In the genomic region with DNA sequence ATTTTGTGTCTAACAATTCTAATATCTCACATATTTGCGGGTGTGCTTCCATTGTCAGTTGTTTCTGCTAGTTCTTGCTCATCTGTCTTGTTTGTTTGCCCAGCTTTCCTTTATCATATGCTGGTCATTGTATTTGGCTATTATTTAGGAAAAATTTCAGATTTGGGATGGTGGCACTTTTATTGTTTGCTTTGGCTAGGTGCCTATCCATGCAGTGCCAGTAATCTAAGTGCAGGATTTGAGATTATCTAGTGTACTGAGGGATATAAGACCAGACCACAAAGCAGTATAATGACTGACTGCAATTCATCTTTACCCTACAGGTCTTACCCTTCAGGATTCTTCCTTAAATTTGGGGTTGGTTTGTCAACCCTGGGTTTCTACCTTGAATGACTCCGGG, we compare ENCODE assay signal across 31 cellular contexts.
"Had no signal": no experiment of that assay in that cellular context is flagged by ENCODE, and none has a peak within 500 bp of the region (broad histone marks: within the 10 kb centered on the region; RNA-seq: fewer than 3 reads in every experiment).

No MANE protein-coding gene starts in this region.

- H3K4me1 ChIP-seq: breast epithelium had no signal

- H3K9me3 ChIP-seq: adrenal gland, body of pancreas had no signal

- H3K4me3 ChIP-seq: adrenal gland, body of pancreas, breast epithelium had no signal

- H3K27me3 ChIP-seq: adrenal gland, body of pancreas, brain microvascular endothelial cell, breast epithelium had no signal

- DNase-seq: activated B cell treated with CpG ODN at 0.5 μM for 24 hours; activated CD4-positive, alpha-beta memory T cell treated with anti-CD3 and anti-CD28 coated beads for 36 hours; activated CD4-positive, alpha-beta T cell treated with anti-CD3 and anti-CD28 coated beads for 4 hours; activated CD4-positive, alpha-beta T cell treated with anti-CD3 and anti-CD28 coated beads, Interleukin-2, amount 10 ng/mL, durations not matched to agents 24 days and 14 days; activated CD4-positive, alpha-beta T cell treated with anti-CD3 and anti-CD28 coated beads, Interleukin-2, amount 50 U/mL, for 1 hour; activated CD4-positive, alpha-beta T cell treated with anti-CD3 and anti-CD28 coated beads, Interleukin-2, amount 50 U/mL, for 4 hours; activated CD4-positive, CD25-positive, alpha-beta regulatory T cell treated with anti-CD3 and anti-CD28 coated beads, Interleukin-2, amount 50 U/mL, for 72 hours; activated CD8-positive, alpha-beta memory T cell treated with anti-CD3 and anti-CD28 coated beads, Interleukin-2, amount 50 U/mL, for 4 hours; activated CD8-positive, alpha-beta T cell treated with anti-CD3 and anti-CD28 coated beads for 36 hours; activated effector memory CD4-positive, alpha-beta T cell treated with anti-CD3 and anti-CD28 coated beads, Interleukin-2, amount 50 U/mL, for 16 hours; activated gamma-delta T cell treated with Interleukin-2 at 50 U/mL for 16 hours; activated naive CD4-positive, alpha-beta T cell; activated naive CD4-positive, alpha-beta T cell treated with anti-CD3 and anti-CD28 coated beads for 36 hours; activated naive CD4-positive, alpha-beta T cell treated with anti-CD3 and anti-CD28 coated beads, Interleukin-2, amount 50 U/mL, for 16 hours; activated naive CD8-positive, alpha-beta T cell treated with anti-CD3 and anti-CD28 coated beads for 36 hours; activated T-cell treated with anti-CD3 and anti-CD28 coated beads for 4 hours; activated T-cell treated with anti-CD3 and anti-CD28 coated beads, Interleukin-2, amount 50 U/mL, for 1 hour; activated T-cell treated with anti-CD3 and anti-CD28 coated beads, Interleukin-2, amount 50 U/mL, for 4 hours; activated T-cell treated with anti-CD3 and anti-CD28 coated beads, Interleukin-2, amount 50 U/mL, for 72 hours; adrenal gland; amniotic stem cell; aorta; body of pancreas; brain microvascular endothelial cell; central memory CD4-positive, alpha-beta T cell; T-helper 2 cell; T-helper 9 cell had no signal

- ATAC-seq: activated CD8-positive, alpha-beta T cell treated with anti-CD3 and anti-CD28 coated beads for 36 hours; activated naive CD4-positive, alpha-beta T cell treated with anti-CD3 and anti-CD28 coated beads, Interleukin-2, amount 50 U/mL, for 72 hours; activated T-cell treated with anti-CD3 and anti-CD28 coated beads, Interleukin-2, amount 50 U/mL, for 4 hours; activated T-cell treated with anti-CD3 and anti-CD28 coated beads, Interleukin-2, amount 50 U/mL, for 72 hours; activated T-helper 17 cell treated with anti-CD3 and anti-CD28 coated beads, Interleukin-2, amount 50 U/mL, for 72 hours; body of pancreas had no signal

- H3K27ac ChIP-seq: adrenal gland, body of pancreas, brain microvascular endothelial cell, breast epithelium, VCaP had no signal

- H3K36me3 ChIP-seq: adrenal gland, breast epithelium had no signal
